Comparison of ENCODE assay signal across 9 cellular contexts in the genomic region with DNA sequence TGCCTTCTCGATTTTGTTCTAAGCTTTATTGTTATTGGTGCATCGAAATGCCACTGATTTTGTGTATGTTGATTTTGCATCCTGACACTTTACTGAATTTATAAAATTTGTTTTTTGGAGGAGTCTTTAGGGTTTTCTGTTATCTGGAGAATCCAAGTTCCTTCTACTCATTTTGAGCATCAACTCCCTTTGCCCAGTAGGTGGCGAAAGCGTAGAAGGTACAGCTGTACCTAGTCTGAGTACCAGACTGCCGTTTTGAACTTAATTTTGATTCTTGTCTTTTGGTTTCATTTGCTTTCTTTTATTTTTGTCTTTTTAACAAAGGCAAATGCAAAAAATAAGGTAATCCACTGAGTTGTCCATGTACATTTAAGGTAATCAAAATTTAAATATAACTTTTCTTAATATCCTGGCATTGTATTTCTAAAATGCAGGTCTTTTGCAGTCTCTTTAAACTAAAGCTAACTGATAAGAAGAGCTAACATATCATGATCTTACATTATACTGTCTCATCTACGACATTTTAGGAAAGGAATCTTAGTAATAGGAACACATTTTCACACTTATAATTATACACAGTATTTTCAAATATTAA.
A peak's percentile ranks its signal among the peaks of the same experiment; 100 is the strongest.
DNase-seq lines count a peak whose midpoint lies in the region; ATAC-seq and TF ChIP-seq lines count a peak whose summit lies in the region.
"Had no signal": no experiment of that assay in that cellular context is flagged by ENCODE, and none has a peak within 500 bp of the region (broad histone marks: within the 10 kb centered on the region; RNA-seq: fewer than 3 reads in every experiment).

No MANE protein-coding gene starts in this region.

- H3K9me3 Mint-ChIP-seq in naive thymus-derived CD4-positive, alpha-beta T cell: peaks cover 0 to 2% (median 0%) of the 10 kb centered on the region in 11 donors

- peak; percentile 81 for TF ChIP-seq CTCF in Loucy (conservative IDR thresholded peaks at IDR 0.05; ENCODE audit: low read length)
- peak; percentile 91 for TF ChIP-seq CTCF in SK-N-SH (IDR thresholded peaks at IDR 0.05)

- POLR2A ChIA-PET in SK-N-SH (lab: Yijun Ruan, JAX): interaction anchor here (0.7 kb wide), 1 partner anchor 1031 kb away, joined by 3 read pairs; no protein-coding TSS in a partner anchor
- POLR2A ChIA-PET in naive thymus-derived CD4-positive, alpha-beta T cell (lab: Charles Lee): no interaction called here

- ATAC-seq in Right ventricle myocardium superior (ENCODE audit: poor library complexity) (peak; percentile 67), GM21786 (IDR thresholded peaks at IDR 0.05; ENCODE audit: unreplicated experiment) (peak; percentile 60)
- peak; percentile 65 for ATAC-seq in naive thymus-derived CD4-positive, alpha-beta T cell

- H3K79me2 ChIP-seq in Loucy (ENCODE audit: insufficient read depth, low read length) (no peaks in the 10 kb centered on the region), SK-N-SH (ENCODE audit: insufficient read depth) (no peaks in the 10 kb centered on the region)

- CTCF ChIA-PET in SK-N-SH (lab: Yijun Ruan, JAX): interaction anchor here (0.6 to 23.0 kb wide), 63 partner anchors 8 to 1135 kb away, joined by 3 to 444 read pairs (median 4); partner anchors contain the start of genes ATXN7, C3orf49, PSMD6 and THOC7
- CTCF ChIA-PET in naive thymus-derived CD4-positive, alpha-beta T cell (lab: Charles Lee): interaction anchor here (1.4 to 2.0 kb wide), 2 partner anchors 14 to 16 kb away, joined by 4 to 6 read pairs; no protein-coding TSS in a partner anchor

- TF ChIP-seq EP300 in SK-N-SH (IDR thresholded peaks at IDR 0.05; ENCODE audit: borderline replicate concordance in 1 of 2, low read depth in 1 of 2, low read length in 1 of 2): no peak

- H3K27me3 Mint-ChIP-seq in naive thymus-derived CD4-positive, alpha-beta T cell: peaks cover 13 to 44% (median 29%) of the 10 kb centered on the region in 5 donors

- 3% methylated on average over 6 of the region's 6 CpGs for WGBS in SK-N-SH (ENCODE audit: low lambda C conversion rate)

- H4K20me1 ChIP-seq in Loucy (ENCODE audit: insufficient read depth, low read length, poor library complexity, severe bottlenecking) (no peaks in the 10 kb centered on the region), SK-N-SH (ENCODE audit: insufficient read depth) (no peaks in the 10 kb centered on the region)

- peak; percentile 80 for TF ChIP-seq RAD21 in SK-N-SH (IDR thresholded peaks at IDR 0.05; ENCODE audit: low read length)

- DNase-seq in Right ventricle myocardium superior (no peak), cardiac septum (ENCODE audit: low spot score) (no peak), SK-N-SH (peak; percentile 45), epidermal melanocyte (ENCODE audit: insufficient read length, low spot score) (peak; percentile 50), activated gamma-delta T cell treated with Interleukin-2 at 50 U/mL for 16 hours (no peak)
- peak in 2 of 9 donors; percentile 5 to 13 for DNase-seq in naive thymus-derived CD4-positive, alpha-beta T cell

- H3K27ac Mint-ChIP-seq in naive thymus-derived CD4-positive, alpha-beta T cell: no peak overlapping the region

- H3K4me3 Mint-ChIP-seq in naive thymus-derived CD4-positive, alpha-beta T cell: no peak overlapping the region

- no peaks in the 10 kb centered on the region for H3K9me3 ChIP-seq in Loucy (ENCODE audit: insufficient read depth, low read depth, low read length)
- no peaks in the 10 kb centered on the region for H3K9me3 ChIP-seq in SK-N-SH
- no peaks in the 10 kb centered on the region for H3K9me3 ChIP-seq in naive thymus-derived CD4-positive, alpha-beta T cell (ENCODE audit: control insufficient read depth in 2 of 3, low read length in 3 of 3)

- intact Hi-C loops in Right ventricle myocardium superior (cut with DNase I): loop anchor here (2.0 kb wide), 1 partner anchor 469 kb away; the partner anchor contains the start of gene C3orf49
- intact Hi-C loops in cardiac septum (cut with DNase I): no loop called here
- intact Hi-C loops in naive thymus-derived CD4-positive, alpha-beta T cell (cut with micrococcal nuclease): no loop called here

- H3F3A ChIP-seq in Loucy (ENCODE audit: low read depth): no peaks in the 10 kb centered on the region
- H3F3A ChIP-seq in SK-N-SH (replicated peaks; ENCODE audit: insufficient read depth): peaks cover 7% of the 10 kb centered on the region

- peaks cover 0 to 2% (median 0%) of the 10 kb centered on the region in 7 donors for H3K4me1 Mint-ChIP-seq in naive thymus-derived CD4-positive, alpha-beta T cell

- H3K4me1 ChIP-seq in Loucy (ENCODE audit: insufficient read depth, low read length, poor library complexity, severe bottlenecking): peaks cover 6% of the 10 kb centered on the region
- peaks cover 5 to 13% of the 10 kb centered on the region in 2 experiments; a peak in 3 of 4 replicates for H3K4me1 ChIP-seq in SK-N-SH (ENCODE audit: control insufficient read depth in 1 of 2, insufficient read depth in 2 of 2, low read depth in 1 of 2, low read length in 1 of 2)
- no peaks in the 10 kb centered on the region for H3K4me1 ChIP-seq in naive thymus-derived CD4-positive, alpha-beta T cell (ENCODE audit: control insufficient read depth in 2 of 2, insufficient read depth in 2 of 2, low read length in 2 of 2)

- H3K9ac ChIP-seq in Loucy (ENCODE audit: low read depth, low read length, poor library complexity, severe bottlenecking): no peak overlapping the region
- H3K9ac ChIP-seq in SK-N-SH: no peak overlapping the region

- no peaks in the 10 kb centered on the region for H3K27me3 ChIP-seq in Loucy (ENCODE audit: insufficient read depth, low read length, poor library complexity, severe bottlenecking)
- H3K27me3 ChIP-seq in SK-N-SH (ENCODE audit: insufficient read depth): no peaks in the 10 kb centered on the region
- H3K27me3 ChIP-seq in naive thymus-derived CD4-positive, alpha-beta T cell (ENCODE audit: control insufficient read depth in 2 of 2, insufficient read depth in 2 of 2, low read length in 2 of 2): no peaks in the 10 kb centered on the region

- H3K4me3 ChIP-seq in Loucy (ENCODE audit: low read length, poor library complexity, severe bottlenecking): peak overlapping the region; percentile 21
- H3K4me3 ChIP-seq in SK-N-SH (ENCODE audit: low read depth in 2 of 2, low read length in 1 of 2): peak overlapping the region in 1 of 2 experiments; percentile 21; a peak in 1 of 4 replicates
- no peak overlapping the region for H3K4me3 ChIP-seq in naive thymus-derived CD4-positive, alpha-beta T cell (ENCODE audit: low read length)

- H3K36me3 Mint-ChIP-seq in naive thymus-derived CD4-positive, alpha-beta T cell: no peaks in the 10 kb centered on the region

- no peak overlapping the region for H3K27ac ChIP-seq in SK-N-SH (ENCODE audit: low read depth in 2 of 2, low read length in 1 of 2)
- no peak overlapping the region for H3K27ac ChIP-seq in naive thymus-derived CD4-positive, alpha-beta T cell (ENCODE audit: low read depth, low read length)
- H3K27ac ChIP-seq: epithelial cell of prostate had no signal

- H3K4me2 ChIP-seq in Loucy (ENCODE audit: low read depth, low read length, poor library complexity, severe bottlenecking): peak overlapping the region; percentile 31
- H3K4me2 ChIP-seq in SK-N-SH: no peak overlapping the region

- H2AFZ ChIP-seq in Loucy (ENCODE audit: low read length): peak overlapping the region; percentile 52; the same call in 1 of the 2 replicates
- no peak overlapping the region for H2AFZ ChIP-seq in SK-N-SH (ENCODE audit: low read depth)

- H3K36me3 ChIP-seq in Loucy (ENCODE audit: insufficient read depth, low read length): no peaks in the 10 kb centered on the region
- H3K36me3 ChIP-seq in SK-N-SH (replicated peaks in 1 of 2; ENCODE audit: control insufficient read depth in 1 of 2, insufficient read depth in 2 of 2, low read length in 1 of 2): no peaks in the 10 kb centered on the region
- H3K36me3 ChIP-seq in naive thymus-derived CD4-positive, alpha-beta T cell (ENCODE audit: control insufficient read depth in 2 of 3, insufficient read depth in 3 of 3, low read length in 3 of 3): no peaks in the 10 kb centered on the region

- no peaks in the 10 kb centered on the region for H3K9me2 ChIP-seq in Loucy (replicated peaks; ENCODE audit: low read depth, low read length)
- H3K9me2 ChIP-seq in SK-N-SH: no peaks in the 10 kb centered on the region

TF ChIP-seq in SK-N-SH, 30 proteins besides CTCF, POLR2A, EP300 and RAD21:
- TF ChIP-seq YY1 (IDR thresholded peaks at IDR 0.05; ENCODE audit: low read depth): no peak
- TF ChIP-seq, protein P1, sequence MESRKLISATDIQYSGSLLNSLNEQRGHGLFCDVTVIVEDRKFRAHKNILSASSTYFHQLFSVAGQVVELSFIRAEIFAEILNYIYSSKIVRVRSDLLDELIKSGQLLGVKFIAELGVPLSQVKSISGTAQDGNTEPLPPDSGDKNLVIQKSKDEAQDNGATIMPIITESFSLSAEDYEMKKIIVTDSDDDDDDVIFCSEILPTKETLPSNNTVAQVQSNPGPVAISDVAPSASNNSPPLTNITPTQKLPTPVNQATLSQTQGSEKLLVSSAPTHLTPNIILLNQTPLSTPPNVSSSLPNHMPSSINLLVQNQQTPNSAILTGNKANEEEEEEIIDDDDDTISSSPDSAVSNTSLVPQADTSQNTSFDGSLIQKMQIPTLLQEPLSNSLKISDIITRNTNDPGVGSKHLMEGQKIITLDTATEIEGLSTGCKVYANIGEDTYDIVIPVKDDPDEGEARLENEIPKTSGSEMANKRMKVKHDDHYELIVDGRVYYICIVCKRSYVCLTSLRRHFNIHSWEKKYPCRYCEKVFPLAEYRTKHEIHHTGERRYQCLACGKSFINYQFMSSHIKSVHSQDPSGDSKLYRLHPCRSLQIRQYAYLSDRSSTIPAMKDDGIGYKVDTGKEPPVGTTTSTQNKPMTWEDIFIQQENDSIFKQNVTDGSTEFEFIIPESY (IDR thresholded peaks at IDR 0.05; ENCODE audit: borderline replicate concordance, low read depth): no peak
- no peak for TF ChIP-seq JUND (IDR thresholded peaks at IDR 0.05)
- TF ChIP-seq SMC3 (IDR thresholded peaks at IDR 0.05; ENCODE audit: low read depth, low read length): peak; percentile 73
- no peak for TF ChIP-seq EZH2phosphoT487 (IDR thresholded peaks at IDR 0.05; ENCODE audit: borderline replicate concordance, low read depth)
- TF ChIP-seq RXRA (IDR thresholded peaks at IDR 0.05; ENCODE audit: borderline replicate concordance, low read depth): no peak

Comparison
In these comparisons a context has a peak if more than half of its experiments do, and no peak if none do; other contexts are left out.
1. DNase-seq: peak in SK-N-SH (single experiment) and epidermal melanocyte (single experiment); none in Right ventricle myocardium superior (single experiment), cardiac septum (single experiment) and activated gamma-delta T cell treated with Interleukin-2 at 50 U/mL for 16 hours (single experiment).
2. Peak in every context shown above with its lines, with median percentiles within 50 percentile points of each other: ATAC-seq.